Comparison of ENCODE assay signal across 1 cellular context in the genomic region with DNA sequence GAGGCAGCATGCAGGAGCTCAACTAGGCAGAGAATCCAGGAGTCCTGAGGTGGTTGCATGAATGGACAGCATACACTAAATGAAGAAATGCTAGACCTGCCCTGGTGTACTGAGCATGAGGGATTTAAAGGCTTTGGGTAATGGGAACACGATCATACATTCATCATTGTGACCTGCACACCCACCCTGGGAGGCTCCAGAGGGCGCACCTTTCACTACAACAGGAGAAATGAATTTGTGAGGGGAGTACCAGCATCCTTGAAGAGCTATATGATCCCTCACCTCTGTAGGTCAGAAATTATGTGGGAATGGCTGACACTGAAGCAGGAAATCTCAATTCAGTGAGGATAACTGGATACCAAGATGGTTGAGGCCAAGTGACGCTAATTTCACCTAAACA.
TF ChIP-seq lines count a peak whose summit lies in the region.

No MANE protein-coding gene starts in this region.

TF ChIP-seq in WTC11, 78 proteins besides CTCF, POLR2A, EP300 and RAD21 (continued from another document):
- TF ChIP-seq, protein P1, sequence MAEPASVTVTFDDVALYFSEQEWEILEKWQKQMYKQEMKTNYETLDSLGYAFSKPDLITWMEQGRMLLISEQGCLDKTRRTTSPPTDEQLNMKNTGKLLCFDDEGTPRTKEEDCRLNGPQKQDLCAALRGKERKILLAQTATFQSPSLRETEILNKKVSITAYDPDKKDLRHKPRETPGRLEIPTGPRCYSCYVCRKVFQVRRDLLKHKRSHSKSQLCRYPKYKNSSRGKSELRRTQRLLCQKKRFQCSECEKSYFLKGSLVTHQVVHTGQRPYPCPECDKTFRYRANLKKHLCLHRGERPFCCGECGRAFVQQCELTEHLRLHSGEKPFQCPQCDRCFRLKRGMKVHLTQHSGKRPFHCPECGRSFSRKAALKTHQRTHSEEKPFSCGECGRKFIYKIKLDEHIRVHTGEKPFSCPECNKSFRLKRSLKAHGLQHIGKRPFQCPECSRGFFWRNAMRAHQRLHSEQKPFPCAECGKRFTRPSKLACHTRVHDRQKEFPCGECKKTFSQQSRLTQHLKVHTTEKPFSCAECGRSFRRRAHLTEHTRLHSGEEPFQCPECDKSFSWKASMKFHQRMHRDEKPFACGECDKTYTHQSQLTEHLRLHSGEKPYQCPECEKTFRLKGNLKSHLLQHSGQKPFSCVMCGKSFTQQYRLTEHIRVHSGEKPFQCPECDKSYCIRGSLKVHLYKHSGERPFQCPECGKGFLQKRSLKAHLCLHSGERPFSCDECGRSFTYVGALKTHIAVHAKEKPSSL (CRISPR knock-in tag; conservative IDR thresholded peaks at IDR 0.05): no peak
- TF ChIP-seq ETV6 (CRISPR knock-in tag; IDR thresholded peaks at IDR 0.05): no peak
- no peak for TF ChIP-seq GTF2I (CRISPR knock-in tag; conservative IDR thresholded peaks at IDR 0.05)
- TF ChIP-seq ZBTB21 (CRISPR knock-in tag; IDR thresholded peaks at IDR 0.05; ENCODE audit: borderline replicate concordance): no peak
- TF ChIP-seq KAT7 (CRISPR knock-in tag; IDR thresholded peaks at IDR 0.05; ENCODE audit: borderline replicate concordance): no peak
- TF ChIP-seq GRHL2 (CRISPR knock-in tag; IDR thresholded peaks at IDR 0.05; ENCODE audit: insufficient replicate concordance, severe bottlenecking): no peak
